ENCODE assay signal across 15 cellular contexts in the genomic region with DNA sequence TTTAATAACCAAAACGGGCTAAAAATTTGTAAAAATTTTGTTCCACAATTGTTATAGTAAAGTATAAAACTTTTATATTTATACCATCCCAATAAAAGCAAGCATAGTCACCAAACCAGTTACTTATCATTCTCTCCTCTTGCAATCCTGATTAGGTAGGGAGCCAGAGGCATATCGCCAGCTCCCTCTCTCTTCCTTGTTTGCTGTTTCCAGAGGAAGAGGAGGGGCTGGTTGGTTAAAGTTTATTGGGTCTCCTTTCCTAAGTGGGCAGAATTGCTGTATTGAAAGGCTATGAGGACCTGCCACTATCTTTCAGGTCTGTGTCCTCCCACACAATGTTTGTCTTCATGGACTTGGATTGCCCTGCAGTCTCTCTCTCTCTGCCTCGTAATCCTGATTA. TPM values are rescaled to one million over a fixed set of nuclear protein-coding genes. Genes with fewer than 3 reads are reported as not detected.
DNase-seq lines count a peak whose midpoint lies in the region; ATAC-seq and TF ChIP-seq lines count a peak whose summit lies in the region.
"Had no signal": no experiment of that assay in that cellular context is flagged by ENCODE, and none has a peak within 500 bp of the region (broad histone marks: within the 10 kb centered on the region; RNA-seq: fewer than 3 reads in every experiment).

No MANE protein-coding gene starts in this region.

- H3K4me1 ChIP-seq in mucosa of descending colon (ENCODE audit: low read depth) (no peaks in the 10 kb centered on the region), Peyer's patch (no peaks in the 10 kb centered on the region)
- H3K4me1 ChIP-seq: HAP-1 had no signal

- peak; percentile 86 for ATAC-seq in mucosa of descending colon
- no peak for ATAC-seq in stimulated activated naive CD8-positive, alpha-beta T cell treated with anti-CD3 and anti-CD28 coated beads, Interleukin-15, amount 100 ng/mL, for 72 hours

- POLR2A ChIA-PET in activated CD4-positive, alpha-beta memory T cell treated with anti-CD3 and anti-CD28 coated beads for 36 hours (lab: Charles Lee), result no interaction called here
- POLR2A ChIA-PET in activated CD4-positive, alpha-beta memory T cell treated with anti-CD3 and anti-CD28 coated beads, Interleukin-2, amount 10 ng/mL, durations not matched to agents 7 days and 5 days (lab: Charles Lee), result no interaction called here

- H3K27me3 Mint-ChIP-seq in activated CD4-positive, alpha-beta memory T cell treated with anti-CD3 and anti-CD28 coated beads for 36 hours, result no peaks in the 10 kb centered on the region
- H3K27me3 Mint-ChIP-seq in activated CD4-positive, alpha-beta memory T cell treated with anti-CD3 and anti-CD28 coated beads, Interleukin-2, amount 10 ng/mL, durations not matched to agents 7 days and 5 days, result peaks cover 4% of the 10 kb centered on the region
- no peaks in the 10 kb centered on the region for H3K27me3 Mint-ChIP-seq in activated T-helper 1 cell treated with anti-CD3 and anti-CD28 coated beads, Interleukin-12 subunit alpha, Interleukin-12 subunit beta, Interleukin-2, Interleukin-4 antibody, amounts not matched to agents 30 ng/mL and 10 ng/mL and 1 ng/mL, durations not matched to agents 14 hours and 24 hours and 36 hours (ENCODE audit: insufficient read depth)
- peaks cover 24% of the 10 kb centered on the region for H3K27me3 Mint-ChIP-seq in stimulated activated naive CD8-positive, alpha-beta T cell treated with anti-CD3 and anti-CD28 coated beads, Interleukin-15, amount 100 ng/mL, for 72 hours

- intact Hi-C loops in activated CD4-positive, alpha-beta memory T cell treated with anti-CD3 and anti-CD28 coated beads for 36 hours (cut with micrococcal nuclease), result no loop called here
- intact Hi-C loops in activated T-helper 1 cell treated with anti-CD3 and anti-CD28 coated beads, Interleukin-12 subunit alpha, Interleukin-12 subunit beta, Interleukin-2, Interleukin-4 antibody, amounts not matched to agents 30 ng/mL and 10 ng/mL and 1 ng/mL, durations not matched to agents 14 hours and 24 hours and 36 hours (cut with micrococcal nuclease), result no loop called here
- intact Hi-C loops in mucosa of descending colon (cut with DNase I, micrococcal nuclease), result no loop called here

- H3K27ac ChIP-seq in C4-2B (peak overlapping the region; percentile 80), Peyer's patch (no peak overlapping the region)
- H3K27ac ChIP-seq: BLaER1 treated with 17β-estradiol and CSF1 and Interleukin-3, amounts not matched to agents 10 nM and 100 nM had no signal

- no peaks in the 10 kb centered on the region for H3K9me3 ChIP-seq in mucosa of descending colon
- H3K9me3 ChIP-seq in Peyer's patch, result no peaks in the 10 kb centered on the region
- H3K9me3 ChIP-seq: BLaER1 treated with 17β-estradiol and CSF1 and Interleukin-3, amounts not matched to agents 10 nM and 100 nM; HAP-1 had no signal

- H3K4me1 Mint-ChIP-seq in activated CD4-positive, alpha-beta memory T cell treated with anti-CD3 and anti-CD28 coated beads for 36 hours (ENCODE audit: low read depth), result peaks cover 60% of the 10 kb centered on the region
- H3K4me1 Mint-ChIP-seq in activated CD4-positive, alpha-beta memory T cell treated with anti-CD3 and anti-CD28 coated beads, Interleukin-2, amount 10 ng/mL, durations not matched to agents 7 days and 5 days, result peaks cover 54% of the 10 kb centered on the region
- H3K4me1 Mint-ChIP-seq in activated T-helper 1 cell treated with anti-CD3 and anti-CD28 coated beads, Interleukin-12 subunit alpha, Interleukin-12 subunit beta, Interleukin-2, Interleukin-4 antibody, amounts not matched to agents 30 ng/mL and 10 ng/mL and 1 ng/mL, durations not matched to agents 14 hours and 24 hours and 36 hours (ENCODE audit: low read depth), result peaks cover 83% of the 10 kb centered on the region
- peaks cover 17% of the 10 kb centered on the region for H3K4me1 Mint-ChIP-seq in stimulated activated naive CD8-positive, alpha-beta T cell treated with anti-CD3 and anti-CD28 coated beads, Interleukin-15, amount 100 ng/mL, for 72 hours

- peak overlapping the region; percentile 92 for H3K27ac Mint-ChIP-seq in activated CD4-positive, alpha-beta memory T cell treated with anti-CD3 and anti-CD28 coated beads for 36 hours
- H3K27ac Mint-ChIP-seq in activated CD4-positive, alpha-beta memory T cell treated with anti-CD3 and anti-CD28 coated beads, Interleukin-2, amount 10 ng/mL, durations not matched to agents 7 days and 5 days, result no peak overlapping the region
- H3K27ac Mint-ChIP-seq in activated T-helper 1 cell treated with anti-CD3 and anti-CD28 coated beads, Interleukin-12 subunit alpha, Interleukin-12 subunit beta, Interleukin-2, Interleukin-4 antibody, amounts not matched to agents 30 ng/mL and 10 ng/mL and 1 ng/mL, durations not matched to agents 14 hours and 24 hours and 36 hours, result peak overlapping the region; percentile 55
- H3K27ac Mint-ChIP-seq in stimulated activated naive CD8-positive, alpha-beta T cell treated with anti-CD3 and anti-CD28 coated beads, Interleukin-15, amount 100 ng/mL, for 72 hours, result peak overlapping the region in 1 of 2 donors; percentile 12

- no peaks in the 10 kb centered on the region for H3K27me3 ChIP-seq in Peyer's patch
- H3K27me3 ChIP-seq: BLaER1 treated with 17β-estradiol and CSF1 and Interleukin-3, amounts not matched to agents 10 nM and 100 nM had no signal

- CTCF ChIA-PET in activated CD4-positive, alpha-beta memory T cell treated with anti-CD3 and anti-CD28 coated beads for 36 hours (lab: Charles Lee), result interaction anchor here (0.7 to 1.0 kb wide), 2 partner anchors 45 to 126 kb away, joined by 3 read pairs; no protein-coding TSS in a partner anchor
- CTCF ChIA-PET in activated CD4-positive, alpha-beta memory T cell treated with anti-CD3 and anti-CD28 coated beads, Interleukin-2, amount 10 ng/mL, durations not matched to agents 7 days and 5 days (lab: Charles Lee), result interaction anchor here (2.8 kb wide), 1 partner anchor 29 kb away, joined by 8 read pairs; a partner anchor contains a TSS

- H3K4me3 ChIP-seq in mucosa of descending colon (no peak overlapping the region), Peyer's patch (no peak overlapping the region)
- H3K4me3 ChIP-seq: BLaER1 treated with 17β-estradiol and CSF1 and Interleukin-3, amounts not matched to agents 10 nM and 100 nM; HAP-1 had no signal

- peak overlapping the region; percentile 77 for H3K4me3 Mint-ChIP-seq in activated CD4-positive, alpha-beta memory T cell treated with anti-CD3 and anti-CD28 coated beads for 36 hours
- no peak overlapping the region for H3K4me3 Mint-ChIP-seq in activated CD4-positive, alpha-beta memory T cell treated with anti-CD3 and anti-CD28 coated beads, Interleukin-2, amount 10 ng/mL, durations not matched to agents 7 days and 5 days
- H3K4me3 Mint-ChIP-seq in activated T-helper 1 cell treated with anti-CD3 and anti-CD28 coated beads, Interleukin-12 subunit alpha, Interleukin-12 subunit beta, Interleukin-2, Interleukin-4 antibody, amounts not matched to agents 30 ng/mL and 10 ng/mL and 1 ng/mL, durations not matched to agents 14 hours and 24 hours and 36 hours, result peak overlapping the region; percentile 32
- no peak overlapping the region for H3K4me3 Mint-ChIP-seq in stimulated activated naive CD8-positive, alpha-beta T cell treated with anti-CD3 and anti-CD28 coated beads, Interleukin-15, amount 100 ng/mL, for 72 hours

- H3K9me3 Mint-ChIP-seq in activated CD4-positive, alpha-beta memory T cell treated with anti-CD3 and anti-CD28 coated beads for 36 hours, result no peaks in the 10 kb centered on the region
- H3K9me3 Mint-ChIP-seq in activated CD4-positive, alpha-beta memory T cell treated with anti-CD3 and anti-CD28 coated beads, Interleukin-2, amount 10 ng/mL, durations not matched to agents 7 days and 5 days, result no peaks in the 10 kb centered on the region
- H3K9me3 Mint-ChIP-seq in activated T-helper 1 cell treated with anti-CD3 and anti-CD28 coated beads, Interleukin-12 subunit alpha, Interleukin-12 subunit beta, Interleukin-2, Interleukin-4 antibody, amounts not matched to agents 30 ng/mL and 10 ng/mL and 1 ng/mL, durations not matched to agents 14 hours and 24 hours and 36 hours, result peaks cover 13% of the 10 kb centered on the region
- H3K9me3 Mint-ChIP-seq in stimulated activated naive CD8-positive, alpha-beta T cell treated with anti-CD3 and anti-CD28 coated beads, Interleukin-15, amount 100 ng/mL, for 72 hours, result peaks cover 0 to 6% of the 10 kb centered on the region in 2 donors

- no peak for TF ChIP-seq CTCF in C4-2B (conservative IDR thresholded peaks at IDR 0.05)
- TF ChIP-seq CTCF in mucosa of descending colon (IDR thresholded peaks at IDR 0.05), result no peak
- no peak for TF ChIP-seq CTCF in Peyer's patch (IDR thresholded peaks at IDR 0.05)

- H3K36me3 ChIP-seq in mucosa of descending colon (ENCODE audit: low read depth), result no peaks in the 10 kb centered on the region
- no peaks in the 10 kb centered on the region for H3K36me3 ChIP-seq in Peyer's patch
- H3K36me3 ChIP-seq: BLaER1 treated with 17β-estradiol and CSF1 and Interleukin-3, amounts not matched to agents 10 nM and 100 nM; HAP-1 had no signal

- DNase-seq in activated CD4-positive, alpha-beta memory T cell treated with anti-CD3 and anti-CD28 coated beads for 36 hours, result no peak
- DNase-seq in activated CD4-positive, alpha-beta memory T cell treated with anti-CD3 and anti-CD28 coated beads, Interleukin-2, amount 10 ng/mL, durations not matched to agents 7 days and 5 days, result no peak
- DNase-seq in activated T-helper 1 cell treated with anti-CD3 and anti-CD28 coated beads, Interleukin-12 subunit alpha, Interleukin-12 subunit beta, Interleukin-2, Interleukin-4 antibody, amounts not matched to agents 30 ng/mL and 10 ng/mL and 1 ng/mL, durations not matched to agents 14 hours and 24 hours and 36 hours (ENCODE audit: low spot score), result no peak
- DNase-seq in mucosa of descending colon (peak in 2 of 3 donors; percentile 44 to 76), Peyer's patch (no peak)
- no peak for DNase-seq in stimulated activated naive CD8-positive, alpha-beta T cell treated with anti-CD3 and anti-CD28 coated beads, Interleukin-15, amount 100 ng/mL, for 72 hours
- DNase-seq: DND-41, IMR-90, NCI-H1417, NCI-H187 treated with DMSO at 0.1 percent for 48 hours, NCI-H446, NCI-H69 had no signal

- peaks cover 34% of the 10 kb centered on the region for H3K36me3 Mint-ChIP-seq in activated CD4-positive, alpha-beta memory T cell treated with anti-CD3 and anti-CD28 coated beads for 36 hours
- peaks cover 7% of the 10 kb centered on the region for H3K36me3 Mint-ChIP-seq in activated CD4-positive, alpha-beta memory T cell treated with anti-CD3 and anti-CD28 coated beads, Interleukin-2, amount 10 ng/mL, durations not matched to agents 7 days and 5 days (ENCODE audit: low read depth)
- H3K36me3 Mint-ChIP-seq in activated T-helper 1 cell treated with anti-CD3 and anti-CD28 coated beads, Interleukin-12 subunit alpha, Interleukin-12 subunit beta, Interleukin-2, Interleukin-4 antibody, amounts not matched to agents 30 ng/mL and 10 ng/mL and 1 ng/mL, durations not matched to agents 14 hours and 24 hours and 36 hours (ENCODE audit: low read depth), result peaks cover 26% of the 10 kb centered on the region

- TF ChIP-seq POLR2A in Peyer's patch (IDR thresholded peaks at IDR 0.05), result no peak

RNA-seq across cellular contexts. Expression of a gene that starts 29.6 kb away (rescaled TPM):
- 1 to 10 TPM; 3.7 to 4.3 TPM for total RNA-seq in activated CD4-positive, alpha-beta memory T cell treated with anti-CD3 and anti-CD28 coated beads for 36 hours
- total RNA-seq in activated CD4-positive, alpha-beta memory T cell treated with anti-CD3 and anti-CD28 coated beads, Interleukin-2, amount 10 ng/mL, durations not matched to agents 7 days and 5 days, result 1 to 10 TPM; 3.7 to 5.0 TPM
- total RNA-seq in activated T-helper 1 cell treated with anti-CD3 and anti-CD28 coated beads, Interleukin-12 subunit alpha, Interleukin-12 subunit beta, Interleukin-2, Interleukin-4 antibody, amounts not matched to agents 30 ng/mL and 10 ng/mL and 1 ng/mL, durations not matched to agents 14 hours and 24 hours and 36 hours, result 4.4 and 6.2 TPM in 2 replicates
- total RNA-seq in mucosa of descending colon, result 1 to 10 TPM; 3.3 to 5.4 (median 3.9) TPM
- total RNA-seq in Peyer's patch, result 1 to 10 TPM; 1.7 to 5.6 (median 4.7) TPM

Comparison
In these comparisons a context has a peak if more than half of its experiments do, and no peak if none do; other contexts are left out.
1. H3K4me3 Mint-ChIP-seq: peak in activated CD4-positive, alpha-beta memory T cell treated with anti-CD3 and anti-CD28 coated beads for 36 hours (single experiment) and activated T-helper 1 cell treated with anti-CD3 and anti-CD28 coated beads, Interleukin-12 subunit alpha, Interleukin-12 subunit beta, Interleukin-2, Interleukin-4 antibody, amounts not matched to agents 30 ng/mL and 10 ng/mL and 1 ng/mL, durations not matched to agents 14 hours and 24 hours and 36 hours (single experiment); none in activated CD4-positive, alpha-beta memory T cell treated with anti-CD3 and anti-CD28 coated beads, Interleukin-2, amount 10 ng/mL, durations not matched to agents 7 days and 5 days (single experiment) and stimulated activated naive CD8-positive, alpha-beta T cell treated with anti-CD3 and anti-CD28 coated beads, Interleukin-15, amount 100 ng/mL, for 72 hours (0 of 2).
2. DNase-seq: peak in mucosa of descending colon (2 of 3); none in activated CD4-positive, alpha-beta memory T cell treated with anti-CD3 and anti-CD28 coated beads for 36 hours (single experiment), activated CD4-positive, alpha-beta memory T cell treated with anti-CD3 and anti-CD28 coated beads, Interleukin-2, amount 10 ng/mL, durations not matched to agents 7 days and 5 days (single experiment), activated T-helper 1 cell treated with anti-CD3 and anti-CD28 coated beads, Interleukin-12 subunit alpha, Interleukin-12 subunit beta, Interleukin-2, Interleukin-4 antibody, amounts not matched to agents 30 ng/mL and 10 ng/mL and 1 ng/mL, durations not matched to agents 14 hours and 24 hours and 36 hours (single experiment), stimulated activated naive CD8-positive, alpha-beta T cell treated with anti-CD3 and anti-CD28 coated beads, Interleukin-15, amount 100 ng/mL, for 72 hours (0 of 2) and Peyer's patch (0 of 3).